ENCODE assay signal across 8 cellular contexts in genomic region chr11:73876424-73877300, GRCh38. TPM values are rescaled to one million over a fixed set of nuclear protein-coding genes. Genes with fewer than 3 reads are reported as not detected.
DNase-seq lines count a peak whose midpoint lies in the region; ATAC-seq and TF ChIP-seq lines count a peak whose summit lies in the region.

TSS of gene COA4 (minus strand) at chr11:73876846. CDS start at chr11:73873378, 3,468 bp downstream.
A gene with protein sequence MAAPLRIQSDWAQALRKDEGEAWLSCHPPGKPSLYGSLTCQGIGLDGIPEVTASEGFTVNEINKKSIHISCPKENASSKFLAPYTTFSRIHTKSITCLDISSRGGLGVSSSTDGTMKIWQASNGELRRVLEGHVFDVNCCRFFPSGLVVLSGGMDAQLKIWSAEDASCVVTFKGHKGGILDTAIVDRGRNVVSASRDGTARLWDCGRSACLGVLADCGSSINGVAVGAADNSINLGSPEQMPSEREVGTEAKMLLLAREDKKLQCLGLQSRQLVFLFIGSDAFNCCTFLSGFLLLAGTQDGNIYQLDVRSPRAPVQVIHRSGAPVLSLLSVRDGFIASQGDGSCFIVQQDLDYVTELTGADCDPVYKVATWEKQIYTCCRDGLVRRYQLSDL (plus strand): TSS chr11:73876999. CDS start chr11:73877022, 23 bp downstream.

- POLR2A ChIA-PET in CD8-positive, alpha-beta T cell (lab: Charles Lee), result interaction anchor here (1.0 to 1.3 kb wide), 2 partner anchors 24 to 97 kb away, joined by 3 read pairs; no protein-coding TSS in a partner anchor

- H3K36me3 ChIP-seq in CD8-positive, alpha-beta T cell (ENCODE audit: insufficient read depth, low read length), result peaks cover 9% of the 10 kb centered on the region
- peaks cover 9 to 13% of the 10 kb centered on the region in 2 donors for H3K36me3 ChIP-seq in lung (ENCODE audit: control insufficient read depth in 2 of 2, insufficient read depth in 2 of 2, low read length in 2 of 2)

- peak; percentile 81 to 95 (median 91) for DNase-seq in CD8-positive, alpha-beta T cell
- DNase-seq in HS-27A (ENCODE audit: low read depth), result peak; percentile 95
- DNase-seq in NK-92 (lab: John Stamatoyannopoulos, UW; ENCODE audit: unreplicated experiment), result peak; percentile 79
- DNase-seq in activated CD8-positive, alpha-beta memory T cell treated with anti-CD3 and anti-CD28 coated beads for 1 hour (ENCODE audit: extremely low read depth in 1 of 2, low read depth in 1 of 2), result peak; percentile 79 to 84
- DNase-seq in effector CD4-positive, alpha-beta T cell, result peak; percentile 91
- peak; percentile 93 for DNase-seq in lung (ENCODE audit: low spot score)
- DNase-seq in stimulated activated CD4-positive, alpha-beta T cell treated with anti-CD3 and anti-CD28 coated beads, TNF-alpha, amount 100 ng/mL, for 4 hours (ENCODE audit: low read depth in 3 of 3), result peak; percentile 84 to 93 (median 92)

- H3K9me3 ChIP-seq in CD8-positive, alpha-beta T cell (ENCODE audit: low read length), result no peaks in the 10 kb centered on the region
- peaks cover 0 to 2% of the 10 kb centered on the region in 2 donors for H3K9me3 ChIP-seq in lung (ENCODE audit: control insufficient read depth in 2 of 2, insufficient read depth in 1 of 2, low read length in 1 of 2)

- no peaks in the 10 kb centered on the region for H3K27me3 Mint-ChIP-seq in CD8-positive, alpha-beta T cell (ENCODE audit: low read depth)

- WGBS in lung, 2 donors, result 1% methylated on average over 57 of the region's 57 CpGs

- H3K27ac Mint-ChIP-seq in CD8-positive, alpha-beta T cell, result peak within 1 kb of the TSS; percentile 98

- peak within 1 kb of the TSS; percentile 97 for H3K4me3 Mint-ChIP-seq in CD8-positive, alpha-beta T cell

- peaks cover 42% of the 10 kb centered on the region for H3K4me1 Mint-ChIP-seq in CD8-positive, alpha-beta T cell (ENCODE audit: low read depth)

- peaks cover 52% of the 10 kb centered on the region for H3K36me3 Mint-ChIP-seq in CD8-positive, alpha-beta T cell

- ATAC-seq in CD8-positive, alpha-beta T cell, result peak; percentile 96
- ATAC-seq in GM19467 (IDR thresholded peaks at IDR 0.05; ENCODE audit: unreplicated experiment), result peak; percentile 97
- peak; percentile 97 for ATAC-seq in lung (ENCODE audit: insufficient read depth, low FRiP score)

- H3K27me3 ChIP-seq in CD8-positive, alpha-beta T cell (ENCODE audit: insufficient read depth, low read length), result no peaks in the 10 kb centered on the region
- no peaks in the 10 kb centered on the region for H3K27me3 ChIP-seq in lung (ENCODE audit: control insufficient read depth, insufficient read depth)

- CTCF ChIA-PET in CD8-positive, alpha-beta T cell (lab: Charles Lee), result no interaction called here

- H3K4me3 ChIP-seq in CD8-positive, alpha-beta T cell (ENCODE audit: low read depth, low read length), result peak within 1 kb of the TSS; percentile 79
- peak within 1 kb of the TSS; percentile 91 for H3K4me3 ChIP-seq in lung

- H3K4me1 ChIP-seq in CD8-positive, alpha-beta T cell (ENCODE audit: insufficient read depth, low read length), result peaks cover 21% of the 10 kb centered on the region
- H3K4me1 ChIP-seq in lung (ENCODE audit: control insufficient read depth in 2 of 2, insufficient read depth in 2 of 2, low read length in 2 of 2), result peaks cover 5 to 9% of the 10 kb centered on the region in 2 donors

- TF ChIP-seq CTCF in CD8-positive, alpha-beta T cell (IDR thresholded peaks at IDR 0.05), result no peak
- TF ChIP-seq CTCF in lung (IDR thresholded peaks at IDR 0.05; ENCODE audit: control extremely low read depth, extremely low read depth), result no peak

- H3K27ac ChIP-seq in CD8-positive, alpha-beta T cell (ENCODE audit: low read depth, low read length), result peak within 1 kb of the TSS; percentile 79
- H3K27ac ChIP-seq in lung (ENCODE audit: low read depth in 1 of 2, low read length in 1 of 2), result peak within 1 kb of the TSS; percentile 64 to 93

- H3K9me3 Mint-ChIP-seq in CD8-positive, alpha-beta T cell, result no peaks in the 10 kb centered on the region

- intact Hi-C loops in CD8-positive, alpha-beta T cell (cut with DNase I, micrococcal nuclease), result loop anchor here (1.0 to 10.0 kb wide), 13 partner anchors 88 to 1952 kb away; partner anchors contain the start of genes C2CD3 (in 2 of the 2), FAM168A (in 2 of the 2), PPME1 (in 2 of the 2) and RAB6A (in 2 of the 2)

RNA-seq across cellular contexts. Expression of gene COA4, which starts in this region (rescaled TPM):
- 10 to 100 TPM; 22.0 to 25.1 TPM for total RNA-seq in CD8-positive, alpha-beta T cell
- 10 to 100 TPM; 40.0 to 65.4 TPM for total RNA-seq in lung
- polyA plus RNA-seq in lung, result 100 to 1,000 TPM in 1 of 2 donors, 10 to 100 TPM in 1; 75.0 to 105 TPM

RNA-seq across cellular contexts. Expression of the second gene that starts in this region (rescaled TPM):
- 1 to 10 TPM; 6.2 to 6.4 TPM for total RNA-seq in CD8-positive, alpha-beta T cell
- total RNA-seq in lung, result 10 to 100 TPM; 14.6 to 23.3 TPM
- 10 to 100 TPM; 10.2 to 13.3 TPM for polyA plus RNA-seq in lung

Comparison
In these comparisons a context has a peak if more than half of its experiments do, and no peak if none do; other contexts are left out.
1. Peak in every context shown above with its lines: DNase-seq, ATAC-seq, H3K4me3 ChIP-seq and H3K27ac ChIP-seq.